ENCODE assay signal across 1 cellular context in the genomic region with DNA sequence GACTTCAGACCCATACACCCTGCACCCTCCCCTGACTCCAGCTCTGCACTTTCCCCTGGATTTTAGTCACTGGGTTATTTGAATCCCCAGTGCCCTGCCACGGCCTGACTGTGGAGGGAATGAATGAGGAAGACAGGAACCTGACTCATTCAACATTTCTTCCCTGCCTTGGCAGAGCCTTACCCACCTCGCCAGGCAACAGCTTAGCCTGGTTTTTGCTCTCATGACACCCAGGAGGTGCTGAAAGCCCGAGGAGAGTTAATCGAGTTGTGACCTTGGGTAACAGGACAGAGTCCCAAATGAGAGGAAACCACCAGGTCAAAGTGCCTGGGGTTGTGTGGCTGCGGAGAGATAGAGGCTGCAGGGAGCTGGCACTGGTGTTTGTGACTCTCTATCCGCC.
TF ChIP-seq lines count a peak whose summit lies in the region.

No MANE protein-coding gene starts in this region.

TF ChIP-seq in SK-N-SH, 30 proteins besides CTCF, POLR2A, EP300 and RAD21 (continued from another document):
- TF ChIP-seq JUND (IDR thresholded peaks at IDR 0.05): peak; percentile 47
- TF ChIP-seq GATA2 (CRISPR knock-in tag; IDR thresholded peaks at IDR 0.05): no peak
- TF ChIP-seq TAF1 (IDR thresholded peaks at IDR 0.05; ENCODE audit: borderline replicate concordance, low read depth, low read length): no peak
- peak; percentile 40; the same call in 1 of the 2 replicates for TF ChIP-seq RXRA (IDR thresholded peaks at IDR 0.05; ENCODE audit: borderline replicate concordance, low read depth)
- TF ChIP-seq, protein P1, sequence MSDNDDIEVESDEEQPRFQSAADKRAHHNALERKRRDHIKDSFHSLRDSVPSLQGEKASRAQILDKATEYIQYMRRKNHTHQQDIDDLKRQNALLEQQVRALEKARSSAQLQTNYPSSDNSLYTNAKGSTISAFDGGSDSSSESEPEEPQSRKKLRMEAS (IDR thresholded peaks at IDR 0.05; ENCODE audit: low read depth): peak; percentile 57; the same call in 1 of the 2 replicates
- no peak for TF ChIP-seq EZH2phosphoT487 (IDR thresholded peaks at IDR 0.05; ENCODE audit: borderline replicate concordance, low read depth)
- TF ChIP-seq, protein P2, sequence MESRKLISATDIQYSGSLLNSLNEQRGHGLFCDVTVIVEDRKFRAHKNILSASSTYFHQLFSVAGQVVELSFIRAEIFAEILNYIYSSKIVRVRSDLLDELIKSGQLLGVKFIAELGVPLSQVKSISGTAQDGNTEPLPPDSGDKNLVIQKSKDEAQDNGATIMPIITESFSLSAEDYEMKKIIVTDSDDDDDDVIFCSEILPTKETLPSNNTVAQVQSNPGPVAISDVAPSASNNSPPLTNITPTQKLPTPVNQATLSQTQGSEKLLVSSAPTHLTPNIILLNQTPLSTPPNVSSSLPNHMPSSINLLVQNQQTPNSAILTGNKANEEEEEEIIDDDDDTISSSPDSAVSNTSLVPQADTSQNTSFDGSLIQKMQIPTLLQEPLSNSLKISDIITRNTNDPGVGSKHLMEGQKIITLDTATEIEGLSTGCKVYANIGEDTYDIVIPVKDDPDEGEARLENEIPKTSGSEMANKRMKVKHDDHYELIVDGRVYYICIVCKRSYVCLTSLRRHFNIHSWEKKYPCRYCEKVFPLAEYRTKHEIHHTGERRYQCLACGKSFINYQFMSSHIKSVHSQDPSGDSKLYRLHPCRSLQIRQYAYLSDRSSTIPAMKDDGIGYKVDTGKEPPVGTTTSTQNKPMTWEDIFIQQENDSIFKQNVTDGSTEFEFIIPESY (IDR thresholded peaks at IDR 0.05; ENCODE audit: borderline replicate concordance, low read depth): no peak
- TF ChIP-seq GABPA (IDR thresholded peaks at IDR 0.05; ENCODE audit: low read depth): no peak
- TF ChIP-seq FOXM1 (IDR thresholded peaks at IDR 0.05; ENCODE audit: low read depth): no peak
- TF ChIP-seq CHD2 (IDR thresholded peaks at IDR 0.05; ENCODE audit: low read length, partially characterized antibody): no peak
- TF ChIP-seq, protein P3, sequence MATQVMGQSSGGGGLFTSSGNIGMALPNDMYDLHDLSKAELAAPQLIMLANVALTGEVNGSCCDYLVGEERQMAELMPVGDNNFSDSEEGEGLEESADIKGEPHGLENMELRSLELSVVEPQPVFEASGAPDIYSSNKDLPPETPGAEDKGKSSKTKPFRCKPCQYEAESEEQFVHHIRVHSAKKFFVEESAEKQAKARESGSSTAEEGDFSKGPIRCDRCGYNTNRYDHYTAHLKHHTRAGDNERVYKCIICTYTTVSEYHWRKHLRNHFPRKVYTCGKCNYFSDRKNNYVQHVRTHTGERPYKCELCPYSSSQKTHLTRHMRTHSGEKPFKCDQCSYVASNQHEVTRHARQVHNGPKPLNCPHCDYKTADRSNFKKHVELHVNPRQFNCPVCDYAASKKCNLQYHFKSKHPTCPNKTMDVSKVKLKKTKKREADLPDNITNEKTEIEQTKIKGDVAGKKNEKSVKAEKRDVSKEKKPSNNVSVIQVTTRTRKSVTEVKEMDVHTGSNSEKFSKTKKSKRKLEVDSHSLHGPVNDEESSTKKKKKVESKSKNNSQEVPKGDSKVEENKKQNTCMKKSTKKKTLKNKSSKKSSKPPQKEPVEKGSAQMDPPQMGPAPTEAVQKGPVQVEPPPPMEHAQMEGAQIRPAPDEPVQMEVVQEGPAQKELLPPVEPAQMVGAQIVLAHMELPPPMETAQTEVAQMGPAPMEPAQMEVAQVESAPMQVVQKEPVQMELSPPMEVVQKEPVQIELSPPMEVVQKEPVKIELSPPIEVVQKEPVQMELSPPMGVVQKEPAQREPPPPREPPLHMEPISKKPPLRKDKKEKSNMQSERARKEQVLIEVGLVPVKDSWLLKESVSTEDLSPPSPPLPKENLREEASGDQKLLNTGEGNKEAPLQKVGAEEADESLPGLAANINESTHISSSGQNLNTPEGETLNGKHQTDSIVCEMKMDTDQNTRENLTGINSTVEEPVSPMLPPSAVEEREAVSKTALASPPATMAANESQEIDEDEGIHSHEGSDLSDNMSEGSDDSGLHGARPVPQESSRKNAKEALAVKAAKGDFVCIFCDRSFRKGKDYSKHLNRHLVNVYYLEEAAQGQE (IDR thresholded peaks at IDR 0.05; ENCODE audit: low read depth, low read length): no peak
- no peak for TF ChIP-seq NRF1 (IDR thresholded peaks at IDR 0.05; ENCODE audit: low read depth, low read length)
- TF ChIP-seq SMC3 (IDR thresholded peaks at IDR 0.05; ENCODE audit: low read depth, low read length): no peak
- TF ChIP-seq POLR2AphosphoS5 (IDR thresholded peaks at IDR 0.05; ENCODE audit: low read depth, low read length): peak; percentile 24; the same call in 1 of the 2 replicates
- peak; percentile 75; the same call in 1 of the 2 replicates for TF ChIP-seq FOSL2 (IDR thresholded peaks at IDR 0.05; ENCODE audit: borderline replicate concordance, low read depth)
- peak; percentile 37; the same call in 1 of the 2 replicates for TF ChIP-seq ELF1 (IDR thresholded peaks at IDR 0.05)
- no peak for TF ChIP-seq RFX5 (IDR thresholded peaks at IDR 0.05; ENCODE audit: low read length)
- TF ChIP-seq MXI1 (IDR thresholded peaks at IDR 0.05; ENCODE audit: low read depth, low read length): no peak
